In genomic region chr4:153489856-153490558, GRCh38 we compare ENCODE assay signal across 10 cellular contexts. TPM values are rescaled to one million over a fixed set of nuclear protein-coding genes. Genes with fewer than 3 reads are reported as not detected.
DNase-seq lines count a peak whose midpoint lies in the region; ATAC-seq, FAIRE-seq and TF ChIP-seq lines count a peak whose summit lies in the region.
"Had no signal": no experiment of that assay in that cellular context is flagged by ENCODE, and none has a peak within 500 bp of the region (broad histone marks: within the 10 kb centered on the region; RNA-seq: fewer than 3 reads in every experiment).

No MANE protein-coding gene starts in this region.

- H3K36me3 Mint-ChIP-seq in activated T-cell treated with anti-CD3 and anti-CD28 coated beads, Interleukin-2, amount 50 U/mL, for 72 hours (ENCODE audit: insufficient read depth in 2 of 2): no peaks in the 10 kb centered on the region

- dilution Hi-C loops in endothelial cell of umbilical vein (cut with MboI; ENCODE audit: extremely low pct_ligation_motif_present, low sequenced_read_pairs): no loop called here

- peak overlapping the region; percentile 61 to 68 for H3K4me3 Mint-ChIP-seq in activated T-cell treated with anti-CD3 and anti-CD28 coated beads, Interleukin-2, amount 50 U/mL, for 72 hours

- peaks cover 95% of the 10 kb centered on the region for H3K4me1 Mint-ChIP-seq in activated T-cell treated with anti-CD3 and anti-CD28 coated beads, Interleukin-2, amount 50 U/mL, for 72 hours (ENCODE audit: low read depth)

- H3K27ac Mint-ChIP-seq in activated T-cell treated with anti-CD3 and anti-CD28 coated beads, Interleukin-2, amount 50 U/mL, for 72 hours: peak overlapping the region; percentile 96

- CTCF ChIA-PET in endothelial cell of umbilical vein (lab: Charles Lee): interaction anchor here (0.7 to 2.5 kb wide), 8 partner anchors 9 to 153 kb away, joined by 3 to 13 read pairs (median 3); no protein-coding TSS in a partner anchor

- no peaks in the 10 kb centered on the region for H3K9me3 Mint-ChIP-seq in activated T-cell treated with anti-CD3 and anti-CD28 coated beads, Interleukin-2, amount 50 U/mL, for 72 hours

- peak overlapping the region; percentile 88 for H3K27ac ChIP-seq in RWPE2 (ENCODE audit: poor library complexity, severe bottlenecking)
- peak overlapping the region; percentile 61 for H3K27ac ChIP-seq in endothelial cell of umbilical vein (ENCODE audit: insufficient read depth, low read depth, low read length)
- peak overlapping the region; percentile 91 for H3K27ac ChIP-seq in suprapubic skin

- FAIRE-seq in endothelial cell of umbilical vein (lab: Jason Lieb, UNC): peak; percentile 91

- H3K9ac ChIP-seq in endothelial cell of umbilical vein (replicated peaks; ENCODE audit: extremely low read depth, insufficient read depth, low read length): peak overlapping the region; percentile 26

- no peaks in the 10 kb centered on the region for H3K27me3 Mint-ChIP-seq in activated T-cell treated with anti-CD3 and anti-CD28 coated beads, Interleukin-2, amount 50 U/mL, for 72 hours (ENCODE audit: low read depth)

- H3K4me3 ChIP-seq in RWPE2 (ENCODE audit: severe bottlenecking): no peak overlapping the region
- H3K4me3 ChIP-seq in endothelial cell of umbilical vein (replicated peaks in 1 of 3; ENCODE audit: insufficient read depth in 1 of 3, low read depth in 1 of 3, low read length in 3 of 3): peak overlapping the region in 1 of 3 experiments; percentile 3
- H3K4me3 ChIP-seq in suprapubic skin: no peak overlapping the region

- TSS peak; percentile 61 for BruUV-seq in endothelial cell of umbilical vein (replicated peaks; lab: Mats Ljungman, UMichigan)

- 89% methylated on average over 7 of the region's 7 CpGs for WGBS in suprapubic skin

- H3K9me1 ChIP-seq in endothelial cell of umbilical vein (replicated peaks; ENCODE audit: control insufficient read depth, extremely low read depth, insufficient read depth, low read length): peaks cover 2% of the 10 kb centered on the region

- no peaks in the 10 kb centered on the region for H4K20me1 ChIP-seq in endothelial cell of umbilical vein (replicated peaks; ENCODE audit: control insufficient read depth, extremely low read depth, insufficient read depth, low read length)

- H3K4me1 ChIP-seq in RWPE2 (ENCODE audit: insufficient read depth, poor library complexity, severe bottlenecking): peaks cover 33% of the 10 kb centered on the region
- peaks cover 31% of the 10 kb centered on the region for H3K4me1 ChIP-seq in endothelial cell of umbilical vein (ENCODE audit: control insufficient read depth, extremely low read depth, insufficient read depth, low read length)
- peaks cover 50% of the 10 kb centered on the region for H3K4me1 ChIP-seq in suprapubic skin

- TF ChIP-seq EP300 in suprapubic skin (IDR thresholded peaks at IDR 0.05): no peak

- H3K9me3 ChIP-seq in RWPE2 (ENCODE audit: severe bottlenecking) (no peaks in the 10 kb centered on the region), endothelial cell of umbilical vein (replicated peaks; ENCODE audit: control insufficient read depth, insufficient read depth, low read length) (no peaks in the 10 kb centered on the region), suprapubic skin (no peaks in the 10 kb centered on the region)
- H3K9me3 ChIP-seq: BE2C had no signal

- ATAC-seq in activated T-cell treated with anti-CD3 and anti-CD28 coated beads, Interleukin-2, amount 50 U/mL, for 72 hours (replicated peaks in 1 of 2): no peak
- ATAC-seq in RWPE2 (ENCODE audit: low read depth): no peak
- ATAC-seq in GM18519 (IDR thresholded peaks at IDR 0.05; ENCODE audit: low FRiP score, unreplicated experiment): no peak
- ATAC-seq in GM19324 (IDR thresholded peaks at IDR 0.05; ENCODE audit: low FRiP score, unreplicated experiment): no peak

- POLR2A ChIA-PET in endothelial cell of umbilical vein (lab: Charles Lee): no interaction called here

- TF ChIP-seq POLR2A in endothelial cell of umbilical vein (IDR thresholded peaks at IDR 0.05; ENCODE audit: low read depth, low read length) (no peak), suprapubic skin (IDR thresholded peaks at IDR 0.05) (no peak)

- intact Hi-C loops in endothelial cell of umbilical vein (cut with micrococcal nuclease): loop anchor here (1.0 to 5.0 kb wide), 3 partner anchors 23 to 42 kb away; partner anchors contain the start of gene TMEM131L

- no peak for TF ChIP-seq CTCF in RWPE2 (IDR thresholded peaks at IDR 0.05; ENCODE audit: poor library complexity, severe bottlenecking)
- no peak for TF ChIP-seq CTCF in endothelial cell of umbilical vein (IDR thresholded peaks at IDR 0.05; ENCODE audit: extremely low read depth in 1 of 2, insufficient read depth in 1 of 2, low read depth in 1 of 2, low read length in 2 of 2)
- TF ChIP-seq CTCF in suprapubic skin (IDR thresholded peaks at IDR 0.05): no peak

- no peak overlapping the region for H2AFZ ChIP-seq in endothelial cell of umbilical vein (ENCODE audit: low read depth, low read length)

- H3K79me2 ChIP-seq in endothelial cell of umbilical vein (ENCODE audit: control insufficient read depth, insufficient read depth, low read length): peaks cover 7% of the 10 kb centered on the region

- H3K36me3 ChIP-seq in RWPE2 (ENCODE audit: low read depth) (no peaks in the 10 kb centered on the region), endothelial cell of umbilical vein (ENCODE audit: control insufficient read depth in 2 of 2, extremely low read depth in 1 of 2, insufficient read depth in 2 of 2, low read length in 2 of 2) (no peaks in the 10 kb centered on the region), suprapubic skin (no peaks in the 10 kb centered on the region)
- H3K36me3 ChIP-seq: BE2C had no signal

- H3K4me2 ChIP-seq in endothelial cell of umbilical vein (ENCODE audit: insufficient read depth, low read length): peak overlapping the region; percentile 71

- no peaks in the 10 kb centered on the region for H3K27me3 ChIP-seq in RWPE2 (ENCODE audit: insufficient read depth, poor library complexity, severe bottlenecking)
- no peaks in the 10 kb centered on the region for H3K27me3 ChIP-seq in endothelial cell of umbilical vein (ENCODE audit: control insufficient read depth in 2 of 2, insufficient read depth in 2 of 2, low read length in 2 of 2)
- no peaks in the 10 kb centered on the region for H3K27me3 ChIP-seq in suprapubic skin
- H3K27me3 ChIP-seq: BE2C had no signal

- no peak for DNase-seq in activated T-cell treated with anti-CD3 and anti-CD28 coated beads, Interleukin-2, amount 50 U/mL, for 72 hours
- no peak for DNase-seq in activated T-cell treated with anti-CD3 and anti-CD28 coated beads, Interleukin-2, amount 50 U/mL, for 1 hour
- DNase-seq in RWPE2 (ENCODE audit: low spot score) (no peak), endothelial cell of umbilical vein (ENCODE audit: low read depth, low spot score) (peak; percentile 86), suprapubic skin (ENCODE audit: low spot score in 2 of 2) (no peak), GM19240 (ENCODE audit: insufficient read length, low spot score) (no peak)
- DNase-seq: BE2C, midbrain had no signal

TF ChIP-seq in endothelial cell of umbilical vein, 7 proteins besides CTCF, POLR2A, EP300 and RAD21:
- TF ChIP-seq MAX (IDR thresholded peaks at IDR 0.05; ENCODE audit: insufficient read depth, insufficient read length) (no peak), GATA2 (IDR thresholded peaks at IDR 0.05; ENCODE audit: insufficient read depth, insufficient read length, low read depth, low read length) (no peak), EZH2 (IDR thresholded peaks at IDR 0.05; ENCODE audit: borderline replicate concordance, low read depth, low read length, severe bottlenecking) (no peak), POLR2AphosphoS5 (IDR thresholded peaks at IDR 0.05; ENCODE audit: insufficient read depth, low read depth, low read length) (peak; percentile 63), JUN (IDR thresholded peaks at IDR 0.05; ENCODE audit: borderline replicate concordance, insufficient read depth, insufficient read length, low read depth) (peak; percentile 77), FOS (IDR thresholded peaks at IDR 0.05; ENCODE audit: borderline replicate concordance, insufficient read depth, low read length) (peak; percentile 77), MYC (IDR thresholded peaks at IDR 0.05; ENCODE audit: low read depth, low read length) (no peak)

RNA-seq across cellular contexts. Expression of gene TMEM131L, which starts 23.8 kb away (rescaled TPM):
- 10 to 100 TPM; 32.7 to 44.4 TPM for total RNA-seq in activated T-cell treated with anti-CD3 and anti-CD28 coated beads, Interleukin-2, amount 50 U/mL, for 72 hours
- 19.1 and 21.2 TPM in 2 replicates for total RNA-seq in endothelial cell of umbilical vein
- 7.2 and 7.7 TPM in 2 replicates for polyA plus RNA-seq in endothelial cell of umbilical vein
- polyA plus RNA-seq in endothelial cell of umbilical vein (2011; cell fraction: cytosol; rRNA removed): 6.5 and 7.5 TPM in 2 replicates
- 24.8 and 29.1 TPM in 2 replicates for polyA plus RNA-seq in endothelial cell of umbilical vein (2011; cell fraction: nucleus; rRNA removed)
- 9.8 and 13.2 TPM in 2 replicates for polyA plus RNA-seq in endothelial cell of umbilical vein (2012)
- polyA minus RNA-seq in endothelial cell of umbilical vein: 22.1 and 25.4 TPM in 2 replicates
- 3.1 TPM for polyA minus RNA-seq in endothelial cell of umbilical vein (2011; cell fraction: cytosol; rRNA and poly(A)+ RNA removed)
- polyA minus RNA-seq in endothelial cell of umbilical vein (2011; cell fraction: nucleus; rRNA and poly(A)+ RNA removed): 32.0 and 62.3 TPM in 2 replicates
- 10 to 100 TPM; 13.5 to 25.0 (median 17.2) TPM for total RNA-seq in suprapubic skin
